8 cellular contexts compared by ENCODE assay signal in genomic region chr17:5283531-5284315, GRCh38. TPM values are rescaled to one million over a fixed set of nuclear protein-coding genes. Genes with fewer than 3 reads are reported as not detected.
A peak's percentile ranks its signal among the peaks of the same experiment; 100 is the strongest.
DNase-seq lines count a peak whose midpoint lies in the region; TF ChIP-seq lines count a peak whose summit lies in the region.
"Had no signal": no experiment of that assay in that cellular context is flagged by ENCODE, and none has a peak within 500 bp of the region (broad histone marks: within the 10 kb centered on the region; RNA-seq: fewer than 3 reads in every experiment).

No MANE protein-coding gene starts in this region.

- H2BK5ac ChIP-seq in H9 (ENCODE audit: insufficient read length, low read length) = no peak overlapping the region

- WGBS in H9 (ENCODE audit: extremely low coverage, insufficient read length, low lambda C conversion rate) = no CpG with 5 or more reads among the region's 6 CpGs

- no peak overlapping the region for H4K91ac ChIP-seq in H9 (ENCODE audit: insufficient read length, low read depth, low read length)

- peak overlapping the region; percentile 87 to 92 for H3K4me3 Mint-ChIP-seq in H9

- H3K56ac ChIP-seq in H9 (ENCODE audit: insufficient read length, low read depth, low read length) = no peak overlapping the region

- no peak overlapping the region for H3K14ac ChIP-seq in H9 (ENCODE audit: insufficient read depth, low read length)

- DNase-seq in H9 (no peak), Peyer's patch (no peak), epithelial cell of esophagus (ENCODE audit: low read depth) (peak; percentile 39), retinal pigment epithelial cell (ENCODE audit: low read depth) (no peak), GOT3 (lab: John Stamatoyannopoulos, UW) (no peak), putamen (ENCODE audit: low spot score) (no peak), GM03348 (ENCODE audit: low spot score) (no peak)
- DNase-seq: adrenal gland had no signal

- H3K4me3 ChIP-seq in Peyer's patch = peak overlapping the region in 3 of 4 donors; percentile 87 to 97 (median 96)
- H3K4me3 ChIP-seq in epithelial cell of esophagus (ENCODE audit: low read length) = peak overlapping the region; percentile 68
- H3K4me3 ChIP-seq in retinal pigment epithelial cell (ENCODE audit: low read length) = peak overlapping the region; percentile 77

- H3K23ac ChIP-seq in H9 (ENCODE audit: insufficient read length, low read depth, low read length) = no peak overlapping the region

- H3K4me1 Mint-ChIP-seq in H9 = peaks cover 34 to 38% of the 10 kb centered on the region in 2 experiments

- no peaks in the 10 kb centered on the region for H3K9me3 ChIP-seq in H9 (ENCODE audit: control insufficient read depth, low read depth, low read length)
- H3K9me3 ChIP-seq in Peyer's patch = no peaks in the 10 kb centered on the region
- H3K9me3 ChIP-seq: adrenal gland had no signal

- no peaks in the 10 kb centered on the region for H3K9me3 Mint-ChIP-seq in H9

- peak overlapping the region; percentile 4 for H3K9ac ChIP-seq in H9 (ENCODE audit: extremely low read depth, insufficient read length, low read length)

- TF ChIP-seq CTCF in H9 (conservative IDR thresholded peaks at IDR 0.05) (no peak), Peyer's patch (IDR thresholded peaks at IDR 0.05) (no peak), epithelial cell of esophagus (IDR thresholded peaks at IDR 0.05; ENCODE audit: insufficient read depth, low read depth, low read length, missing control alignments) (no peak), retinal pigment epithelial cell (conservative IDR thresholded peaks at IDR 0.05; ENCODE audit: low read depth, low read length) (no peak)

- H3K27me3 ChIP-seq in H9 (ENCODE audit: insufficient read depth, low read length) (no peaks in the 10 kb centered on the region), Peyer's patch (no peaks in the 10 kb centered on the region)
- H3K27me3 ChIP-seq: adrenal gland had no signal

- H4K8ac ChIP-seq in H9 (replicated peaks; ENCODE audit: insufficient read length, low read depth, low read length) = no peak overlapping the region

- no peak overlapping the region for H3K4ac ChIP-seq in H9 (ENCODE audit: low read depth, low read length)

- no peak overlapping the region for H4K5ac ChIP-seq in H9 (ENCODE audit: insufficient read length, low read depth, low read length)

- no peak overlapping the region for H2BK20ac ChIP-seq in H9 (ENCODE audit: low read depth, low read length, poor library complexity, severe bottlenecking)

- H3K4me2 ChIP-seq in H9 (ENCODE audit: insufficient read depth, insufficient read length, low read length) = peak overlapping the region; percentile 82

- peaks cover 0 to 5% (median 0%) of the 10 kb centered on the region in 3 experiments; a peak in 4 of 7 replicates for H3K36me3 Mint-ChIP-seq in H9 (ENCODE audit: insufficient read depth in 1 of 3, low read depth in 3 of 3)

- no peak overlapping the region for H3K18ac ChIP-seq in H9 (ENCODE audit: insufficient read length, low read depth, low read length)

- no peaks in the 10 kb centered on the region for H4K20me1 ChIP-seq in H9 (ENCODE audit: control insufficient read depth, insufficient read depth, insufficient read length)

- peaks cover 25% of the 10 kb centered on the region; the same call in 1 of the 2 replicates for H3K79me2 ChIP-seq in H9 (ENCODE audit: insufficient read depth, low read length)

- H2AFZ ChIP-seq in H9 (ENCODE audit: low read length) = no peak overlapping the region

- no peaks in the 10 kb centered on the region for H3K36me3 ChIP-seq in Peyer's patch
- H3K36me3 ChIP-seq: adrenal gland had no signal

- H3K4me1 ChIP-seq in H9 (ENCODE audit: insufficient read depth, low read length) (peaks cover 3% of the 10 kb centered on the region; the same call in 1 of the 2 replicates), Peyer's patch (peaks cover 0 to 29% (median 5%) of the 10 kb centered on the region in 4 donors)

- H3K27ac ChIP-seq in H9 (ENCODE audit: insufficient read length, low read depth, low read length) = no peak overlapping the region
- H3K27ac ChIP-seq in Peyer's patch = no peak overlapping the region

- H3K27ac Mint-ChIP-seq in H9 = no peak overlapping the region

- no peak overlapping the region for H3T11ph ChIP-seq in H9 (ENCODE audit: low read length)

- peaks cover 7% of the 10 kb centered on the region for H3K23me2 ChIP-seq in H9 (ENCODE audit: insufficient read length, low read depth, low read length, poor library complexity, severe bottlenecking)

- H3K79me1 ChIP-seq in H9 (ENCODE audit: insufficient read depth, low read depth, low read length, poor library complexity, severe bottlenecking) = no peaks in the 10 kb centered on the region

- no peak overlapping the region for H2AK5ac ChIP-seq in H9 (ENCODE audit: insufficient read length, low read length)

- no peak overlapping the region for H2BK120ac ChIP-seq in H9 (ENCODE audit: low read depth, low read length, poor library complexity, severe bottlenecking)

- H2BK12ac ChIP-seq in H9 (ENCODE audit: insufficient read length, low read depth, low read length) = no peak overlapping the region

- no peak for TF ChIP-seq POLR2A in Peyer's patch (IDR thresholded peaks at IDR 0.05)

- H2BK15ac ChIP-seq in H9 (ENCODE audit: low read depth, low read length) = no peak overlapping the region

- peaks cover 2% of the 10 kb centered on the region; the same call in 1 of the 2 replicates for H3K27me3 Mint-ChIP-seq in H9 (ENCODE audit: low read depth)

RNA-seq across cellular contexts. Expression of gene RABEP1, which starts 1.6 kb away (rescaled TPM):
- total RNA-seq in H9 (2021) (44.6 and 46.9 TPM in 2 replicates), Peyer's patch (10 to 100 TPM; 20.5 to 85.0 (median 33.1) TPM)

RNA-seq across cellular contexts. Expression of gene SCIMP, which starts 49.1 kb away (rescaled TPM):
- total RNA-seq in H9 (2021) (not detected in 2 replicates), Peyer's patch (10 to 100 TPM in 1 of 4 donors, 1 to 10 TPM in 1, under 1 TPM in 1, not detected in 1; 0.35 to 16.5 (median 1.5) TPM)
